ENCODE assay signal across 1 cellular context in the genomic region with DNA sequence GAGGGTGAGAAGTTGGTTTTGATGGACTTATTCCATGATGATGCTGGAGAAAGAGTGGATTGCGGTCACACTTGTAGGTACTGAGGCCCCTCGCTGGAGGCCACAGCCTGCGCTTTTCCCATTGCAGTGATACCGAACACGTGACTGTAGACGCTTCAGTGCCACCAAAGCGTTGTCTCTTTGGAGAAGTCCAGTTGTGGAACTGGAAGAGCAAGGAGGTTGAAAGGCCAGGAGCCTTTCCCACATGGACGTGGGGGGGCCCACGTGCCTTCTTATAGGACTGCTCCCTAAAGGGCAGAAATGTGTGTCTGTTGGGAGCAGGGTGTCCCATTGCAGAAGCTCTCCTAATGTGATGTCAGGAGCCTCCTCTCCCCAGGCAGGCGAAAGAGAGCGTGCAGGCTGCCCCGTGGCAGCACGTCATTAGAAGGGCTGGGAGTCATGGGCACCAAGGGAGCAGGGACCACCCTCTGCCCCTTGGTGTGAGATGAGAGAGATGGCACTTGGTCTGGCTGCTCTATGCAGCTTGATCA.
TF ChIP-seq lines count a peak whose summit lies in the region.

No MANE protein-coding gene starts in this region.

TF ChIP-seq in IMR-90, 13 proteins besides CTCF, POLR2A, EP300 and RAD21:
- no peak for TF ChIP-seq SMC3 (IDR thresholded peaks at IDR 0.05; ENCODE audit: low read depth, low read length)
- TF ChIP-seq MAZ (IDR thresholded peaks at IDR 0.05; ENCODE audit: borderline replicate concordance, low read depth, low read length) = no peak
- TF ChIP-seq BHLHE40 (IDR thresholded peaks at IDR 0.05; ENCODE audit: low read depth, low read length) = no peak
- TF ChIP-seq FOS (IDR thresholded peaks at IDR 0.05; ENCODE audit: low read depth, low read length) = no peak
- no peak for TF ChIP-seq CEBPB (IDR thresholded peaks at IDR 0.05; ENCODE audit: low read depth, low read length)
- no peak for TF ChIP-seq MAFK (IDR thresholded peaks at IDR 0.05; ENCODE audit: low read depth, low read length)
- TF ChIP-seq, protein P1, sequence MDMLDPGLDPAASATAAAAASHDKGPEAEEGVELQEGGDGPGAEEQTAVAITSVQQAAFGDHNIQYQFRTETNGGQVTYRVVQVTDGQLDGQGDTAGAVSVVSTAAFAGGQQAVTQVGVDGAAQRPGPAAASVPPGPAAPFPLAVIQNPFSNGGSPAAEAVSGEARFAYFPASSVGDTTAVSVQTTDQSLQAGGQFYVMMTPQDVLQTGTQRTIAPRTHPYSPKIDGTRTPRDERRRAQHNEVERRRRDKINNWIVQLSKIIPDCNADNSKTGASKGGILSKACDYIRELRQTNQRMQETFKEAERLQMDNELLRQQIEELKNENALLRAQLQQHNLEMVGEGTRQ (IDR thresholded peaks at IDR 0.05; ENCODE audit: low read depth, low read length) = no peak
- TF ChIP-seq RCOR1 (IDR thresholded peaks at IDR 0.05; ENCODE audit: insufficient replicate concordance, low read length) = no peak
- TF ChIP-seq CHD1 (IDR thresholded peaks at IDR 0.05; ENCODE audit: low read depth, low read length) = no peak
- no peak for TF ChIP-seq NFE2L2 (IDR thresholded peaks at IDR 0.05; ENCODE audit: low read depth, low read length)
